1 cellular context compared by ENCODE assay signal in the genomic region with DNA sequence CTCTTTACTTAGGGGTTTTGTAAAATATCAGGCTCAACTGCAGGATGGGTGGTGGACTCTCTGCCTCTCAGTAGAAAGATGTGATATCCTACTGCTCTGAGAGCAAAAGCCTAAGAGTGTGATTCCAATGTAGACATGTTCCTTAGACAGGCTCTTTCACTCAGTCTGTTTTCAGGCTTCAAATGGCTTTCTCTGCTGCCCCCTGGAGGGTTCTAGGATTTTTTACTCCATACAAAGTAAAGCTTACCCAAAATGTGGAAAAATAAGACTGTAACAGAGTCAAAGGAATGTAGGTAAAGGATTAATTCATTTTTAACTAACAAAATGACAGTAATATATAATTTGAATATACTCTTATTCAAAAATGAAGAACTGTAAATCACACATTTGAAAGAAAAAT.
TF ChIP-seq lines count a peak whose summit lies in the region.

No MANE protein-coding gene starts in this region.

TF ChIP-seq in GM12878, 131 proteins besides CTCF, POLR2A, EP300 and RAD21:
- TF ChIP-seq SPI1 (IDR thresholded peaks at IDR 0.05; ENCODE audit: borderline replicate concordance, insufficient read depth, low read depth, low read length) (no peak), SMC3 (IDR thresholded peaks at IDR 0.05; ENCODE audit: borderline replicate concordance, low read length) (peak; percentile 79; the same call in 1 of the 2 replicates)
TF ChIP-seq in GM12878: peak in this region for 1.
